Comparison of ENCODE assay signal across 14 cellular contexts in the genomic region with DNA sequence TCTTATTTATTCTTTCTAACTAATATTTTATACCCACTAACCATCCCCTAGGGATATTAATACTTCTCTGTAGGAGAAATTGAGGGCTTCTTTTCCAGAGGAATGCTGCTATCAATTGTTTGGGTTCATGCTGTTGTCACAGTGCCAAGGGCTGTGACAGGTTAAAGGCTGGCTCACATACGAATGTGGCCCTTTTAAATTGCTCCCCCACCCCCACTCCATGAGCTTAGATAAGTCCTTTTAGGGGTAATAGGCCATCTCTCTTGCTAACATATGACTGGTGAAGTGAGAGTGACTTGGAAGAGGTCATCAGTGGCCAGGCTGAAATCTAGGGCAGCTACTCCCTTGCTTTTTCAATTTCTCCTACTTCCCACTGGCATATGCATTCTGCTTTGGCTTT.
"Had no signal": no experiment of that assay in that cellular context is flagged by ENCODE, and none has a peak within 500 bp of the region (broad histone marks: within the 10 kb centered on the region; RNA-seq: fewer than 3 reads in every experiment).

No MANE protein-coding gene starts in this region.

- H3K9me3 Mint-ChIP-seq: brain; dendritic cell treated with granulocyte-macrophage colony-stimulating factor and Interleukin-4, amounts not matched to agents 40 ng/mL and 50 ng/mL, for 4 days had no signal

- H3K4me1 Mint-ChIP-seq: brain had no signal

- DNase-seq: activated gamma-delta T cell; activated T-cell treated with anti-CD3 and anti-CD28 coated beads, Interleukin-2, amount 50 U/mL, for 1 hour; amygdala; cerebellar nuclear complex; glutamatergic neuron; T-helper 2 cell; thyroid gland had no signal

- H3K4me3 Mint-ChIP-seq: brain; dendritic cell treated with granulocyte-macrophage colony-stimulating factor and Interleukin-4, amounts not matched to agents 40 ng/mL and 50 ng/mL, for 4 days had no signal

- ATAC-seq: activated CD4-positive, CD25-positive, alpha-beta regulatory T cell treated with anti-CD3 and anti-CD28 coated beads, Interleukin-2, amount 50 U/mL, for 24 hours; esophagus mucosa; left lobe of liver had no signal

- H3K27ac Mint-ChIP-seq: activated naive CD8-positive, alpha-beta T cell; brain; dendritic cell treated with granulocyte-macrophage colony-stimulating factor and Interleukin-4, amounts not matched to agents 40 ng/mL and 50 ng/mL, for 4 days had no signal

- H3K4me3 ChIP-seq: skin epidermis, thyroid gland had no signal

- H3K36me3 ChIP-seq: thyroid gland had no signal

- H3K36me3 Mint-ChIP-seq: activated naive CD8-positive, alpha-beta T cell; brain had no signal

- H3K27me3 Mint-ChIP-seq: activated naive CD8-positive, alpha-beta T cell had no signal

- H3K27me3 ChIP-seq: thyroid gland had no signal
